Comparison of ENCODE assay signal across 19 cellular contexts in the genomic region with DNA sequence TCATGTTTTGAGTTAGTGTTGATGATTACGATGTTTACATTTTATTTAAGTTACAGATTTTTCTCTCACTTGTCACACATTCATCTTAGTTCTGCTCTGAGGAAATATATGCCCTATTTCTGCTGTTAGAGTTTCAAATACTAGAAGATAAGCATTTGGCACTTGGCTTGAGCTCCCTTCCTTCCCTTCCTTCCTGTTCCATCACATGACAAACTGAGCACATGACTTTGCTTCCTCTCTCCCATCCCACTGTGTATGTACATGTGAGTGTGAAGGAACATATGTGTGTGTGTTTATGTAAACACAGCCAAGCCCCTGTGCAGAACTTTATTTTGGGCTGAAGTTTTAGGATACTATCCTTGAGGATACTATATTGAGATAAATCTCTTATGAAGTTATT.
"Had no signal": no experiment of that assay in that cellular context is flagged by ENCODE, and none has a peak within 500 bp of the region (broad histone marks: within the 10 kb centered on the region; RNA-seq: fewer than 3 reads in every experiment).

No MANE protein-coding gene starts in this region.

- H3K27me3 ChIP-seq: adrenal gland, esophagus muscularis mucosa, stomach had no signal

- H3K4me3 Mint-ChIP-seq: activated CD4-positive, alpha-beta memory T cell treated with anti-CD3 and anti-CD28 coated beads for 36 hours; activated CD4-positive, alpha-beta T cell treated with anti-CD3 and anti-CD28 coated beads for 36 hours; activated CD8-positive, alpha-beta memory T cell treated with anti-CD3 and anti-CD28 coated beads, Interleukin-2, amount 10 ng/mL, durations not matched to agents 7 days and 5 days; activated naive CD4-positive, alpha-beta T cell treated with anti-CD3 and anti-CD28 coated beads, Interleukin-2, amount 50 U/mL, for 24 hours; activated T-cell treated with anti-CD3 and anti-CD28 coated beads, Interleukin-2, amount 50 U/mL, for 24 hours; natural killer cell treated with Interleukin-12 subunit alpha and Interleukin-12 subunit beta and Interleukin-15 and Interleukin-18, amount 100 ng/mL, for 72 hours had no signal

- H3K9me3 ChIP-seq: adrenal gland, esophagus muscularis mucosa, stomach, thoracic aorta had no signal

- H3K4me3 ChIP-seq: adrenal gland, esophagus muscularis mucosa, smooth muscle cell, stomach, thoracic aorta had no signal

- H3K9me3 Mint-ChIP-seq: activated CD4-positive, alpha-beta memory T cell treated with anti-CD3 and anti-CD28 coated beads for 36 hours; activated naive CD4-positive, alpha-beta T cell treated with anti-CD3 and anti-CD28 coated beads, Interleukin-2, amount 50 U/mL, for 24 hours had no signal

- DNase-seq: activated CD4-positive, alpha-beta memory T cell treated with anti-CD3 and anti-CD28 coated beads for 36 hours; activated CD4-positive, alpha-beta T cell treated with anti-CD3 and anti-CD28 coated beads for 36 hours; activated CD8-positive, alpha-beta memory T cell treated with anti-CD3 and anti-CD28 coated beads, Interleukin-2, amount 10 ng/mL, durations not matched to agents 7 days and 5 days; activated effector memory CD4-positive, alpha-beta T cell treated with Interleukin-2 at 50 U/mL for 16 hours; activated T-cell treated with anti-CD3 and anti-CD28 coated beads, Interleukin-2, amount 50 U/mL, for 24 hours; adrenal gland; foreskin fibroblast; glutamatergic neuron; hypothalamus; mammary epithelial cell; right cardiac atrium; stomach had no signal

- H3K36me3 Mint-ChIP-seq: activated CD4-positive, alpha-beta memory T cell treated with anti-CD3 and anti-CD28 coated beads for 36 hours; activated CD8-positive, alpha-beta memory T cell treated with anti-CD3 and anti-CD28 coated beads, Interleukin-2, amount 10 ng/mL, durations not matched to agents 7 days and 5 days; activated naive CD4-positive, alpha-beta T cell treated with anti-CD3 and anti-CD28 coated beads, Interleukin-2, amount 50 U/mL, for 24 hours; natural killer cell treated with Interleukin-12 subunit alpha and Interleukin-12 subunit beta and Interleukin-15 and Interleukin-18, amount 100 ng/mL, for 72 hours had no signal

- H3K27me3 Mint-ChIP-seq: activated CD4-positive, alpha-beta memory T cell treated with anti-CD3 and anti-CD28 coated beads for 36 hours; activated CD4-positive, alpha-beta T cell treated with anti-CD3 and anti-CD28 coated beads for 36 hours; activated CD8-positive, alpha-beta memory T cell treated with anti-CD3 and anti-CD28 coated beads, Interleukin-2, amount 10 ng/mL, durations not matched to agents 7 days and 5 days; activated naive CD4-positive, alpha-beta T cell treated with anti-CD3 and anti-CD28 coated beads, Interleukin-2, amount 50 U/mL, for 24 hours; activated T-cell treated with anti-CD3 and anti-CD28 coated beads, Interleukin-2, amount 50 U/mL, for 24 hours; natural killer cell treated with Interleukin-12 subunit alpha and Interleukin-12 subunit beta and Interleukin-15 and Interleukin-18, amount 100 ng/mL, for 72 hours; progenitor cell of endocrine pancreas had no signal

- H3K27ac Mint-ChIP-seq: activated CD4-positive, alpha-beta memory T cell treated with anti-CD3 and anti-CD28 coated beads for 36 hours; activated CD4-positive, alpha-beta T cell treated with anti-CD3 and anti-CD28 coated beads for 36 hours; activated CD8-positive, alpha-beta memory T cell treated with anti-CD3 and anti-CD28 coated beads, Interleukin-2, amount 10 ng/mL, durations not matched to agents 7 days and 5 days; activated naive CD4-positive, alpha-beta T cell treated with anti-CD3 and anti-CD28 coated beads, Interleukin-2, amount 50 U/mL, for 24 hours; activated T-cell treated with anti-CD3 and anti-CD28 coated beads, Interleukin-2, amount 50 U/mL, for 24 hours; natural killer cell treated with Interleukin-12 subunit alpha and Interleukin-12 subunit beta and Interleukin-15 and Interleukin-18, amount 100 ng/mL, for 72 hours; progenitor cell of endocrine pancreas had no signal

- H3K4me1 Mint-ChIP-seq: activated CD4-positive, alpha-beta T cell treated with anti-CD3 and anti-CD28 coated beads for 36 hours; activated CD8-positive, alpha-beta memory T cell treated with anti-CD3 and anti-CD28 coated beads, Interleukin-2, amount 10 ng/mL, durations not matched to agents 7 days and 5 days; activated naive CD4-positive, alpha-beta T cell treated with anti-CD3 and anti-CD28 coated beads, Interleukin-2, amount 50 U/mL, for 24 hours had no signal

- ATAC-seq: activated CD4-positive, alpha-beta T cell treated with anti-CD3 and anti-CD28 coated beads for 36 hours; activated CD8-positive, alpha-beta memory T cell treated with anti-CD3 and anti-CD28 coated beads, Interleukin-2, amount 10 ng/mL, durations not matched to agents 7 days and 5 days; natural killer cell treated with Interleukin-12 subunit alpha and Interleukin-12 subunit beta and Interleukin-15 and Interleukin-18, amount 100 ng/mL, for 72 hours; right cardiac atrium had no signal

- H3K36me3 ChIP-seq: adrenal gland, esophagus muscularis mucosa, stomach, thoracic aorta had no signal

- H3K27ac ChIP-seq: adrenal gland, esophagus muscularis mucosa, stomach, thoracic aorta, VCaP had no signal

- H3K4me2 ChIP-seq: smooth muscle cell had no signal
